17 cellular contexts compared by ENCODE assay signal in genomic region chr16:85326794-85327181, GRCh38.
"Had no signal": no experiment of that assay in that cellular context is flagged by ENCODE, and none has a peak within 500 bp of the region (broad histone marks: within the 10 kb centered on the region; RNA-seq: fewer than 3 reads in every experiment).

No MANE protein-coding gene starts in this region.

- H3K4me3 ChIP-seq: psoas muscle, right lobe of liver, thyroid gland, uterus had no signal

- H3K9me3 Mint-ChIP-seq: activated naive CD4-positive, alpha-beta T cell treated with anti-CD3 and anti-CD28 coated beads, Interleukin-2, amount 50 U/mL, for 24 hours; effector memory CD8-positive, alpha-beta T cell had no signal

- DNase-seq: activated B cell treated with CpG ODN at 0.5 μM for 24 hours; activated CD4-positive, alpha-beta T cell treated with anti-CD3 and anti-CD28 coated beads, Interleukin-2, amount 50 U/mL, for 1 hour; activated effector memory CD4-positive, alpha-beta T cell treated with Interleukin-2 at 50 U/mL for 16 hours; brain microvascular endothelial cell; cerebellar nuclear complex; effector memory CD8-positive, alpha-beta T cell; hypothalamus; kidney glomerular epithelial cell; naive thymus-derived CD4-positive, alpha-beta T cell; psoas muscle; right lobe of liver; T1000; thyroid gland; uterus had no signal

- H3K27me3 ChIP-seq: brain microvascular endothelial cell, right lobe of liver, thyroid gland, uterus had no signal

- H3K4me3 Mint-ChIP-seq: activated B cell treated with CpG ODN at 0.5 μM for 24 hours; activated naive CD4-positive, alpha-beta T cell treated with anti-CD3 and anti-CD28 coated beads, Interleukin-2, amount 50 U/mL, for 24 hours; dendritic cell treated with granulocyte-macrophage colony-stimulating factor and Interleukin-4, amounts not matched to agents 40 ng/mL and 50 ng/mL, for 4 days; effector memory CD8-positive, alpha-beta T cell; stimulated activated effector memory CD8-positive, alpha-beta T cell treated with anti-CD3 and anti-CD28 coated beads, Interleukin-12 subunit alpha, Interleukin-12 subunit beta, amount 100 ng/mL, for 72 hours had no signal

- H3K36me3 ChIP-seq: brain microvascular endothelial cell, right lobe of liver, thyroid gland, uterus had no signal

- ATAC-seq: effector memory CD8-positive, alpha-beta T cell; naive thymus-derived CD4-positive, alpha-beta T cell; psoas muscle; right lobe of liver; stimulated activated effector memory CD8-positive, alpha-beta T cell treated with anti-CD3 and anti-CD28 coated beads, Interleukin-12 subunit alpha, Interleukin-12 subunit beta, amount 100 ng/mL, for 72 hours had no signal

- H3K27ac Mint-ChIP-seq: activated B cell treated with CpG ODN at 0.5 μM for 24 hours; activated naive CD4-positive, alpha-beta T cell treated with anti-CD3 and anti-CD28 coated beads, Interleukin-2, amount 50 U/mL, for 24 hours; dendritic cell treated with granulocyte-macrophage colony-stimulating factor and Interleukin-4, amounts not matched to agents 40 ng/mL and 50 ng/mL, for 4 days; effector memory CD8-positive, alpha-beta T cell; stimulated activated effector memory CD8-positive, alpha-beta T cell treated with anti-CD3 and anti-CD28 coated beads, Interleukin-12 subunit alpha, Interleukin-12 subunit beta, amount 100 ng/mL, for 72 hours had no signal

- H3K27ac ChIP-seq: brain microvascular endothelial cell, psoas muscle, right lobe of liver, thyroid gland, uterus had no signal

- H3K9me3 ChIP-seq: psoas muscle, right lobe of liver, thyroid gland, uterus had no signal

- H3K36me3 Mint-ChIP-seq: activated naive CD4-positive, alpha-beta T cell treated with anti-CD3 and anti-CD28 coated beads, Interleukin-2, amount 50 U/mL, for 24 hours; naive thymus-derived CD4-positive, alpha-beta T cell; stimulated activated effector memory CD8-positive, alpha-beta T cell treated with anti-CD3 and anti-CD28 coated beads, Interleukin-12 subunit alpha, Interleukin-12 subunit beta, amount 100 ng/mL, for 72 hours had no signal
